23 cellular contexts compared by ENCODE assay signal in genomic region chr7:54615545-54615944, GRCh38.
A peak's percentile ranks its signal among the peaks of the same experiment; 100 is the strongest.
DNase-seq lines count a peak whose midpoint lies in the region; ATAC-seq and TF ChIP-seq lines count a peak whose summit lies in the region.
"Had no signal": no experiment of that assay in that cellular context is flagged by ENCODE, and none has a peak within 500 bp of the region (broad histone marks: within the 10 kb centered on the region; RNA-seq: fewer than 3 reads in every experiment).

No MANE protein-coding gene starts in this region.

- CTCF ChIA-PET in activated CD8-positive, alpha-beta T cell treated with anti-CD3 and anti-CD28 coated beads, Interleukin-2, amount 10 ng/mL, durations not matched to agents 7 days and 5 days (lab: Charles Lee), result no interaction called here

- intact Hi-C loops in Right ventricle myocardium superior (cut with DNase I), result no loop called here

- POLR2A ChIA-PET in activated CD8-positive, alpha-beta T cell treated with anti-CD3 and anti-CD28 coated beads, Interleukin-2, amount 10 ng/mL, durations not matched to agents 7 days and 5 days (lab: Charles Lee), result no interaction called here

- H3K4me3 Mint-ChIP-seq in activated CD8-positive, alpha-beta T cell treated with anti-CD3 and anti-CD28 coated beads, Interleukin-2, amount 10 ng/mL, durations not matched to agents 7 days and 5 days, result no peak overlapping the region
- H3K4me3 Mint-ChIP-seq: CD14-positive monocyte had no signal

- no peak overlapping the region for H3K27ac Mint-ChIP-seq in activated CD8-positive, alpha-beta T cell treated with anti-CD3 and anti-CD28 coated beads, Interleukin-2, amount 10 ng/mL, durations not matched to agents 7 days and 5 days
- H3K27ac Mint-ChIP-seq: CD14-positive monocyte had no signal

- H3K9me3 Mint-ChIP-seq in activated CD8-positive, alpha-beta T cell treated with anti-CD3 and anti-CD28 coated beads, Interleukin-2, amount 10 ng/mL, durations not matched to agents 7 days and 5 days (ENCODE audit: insufficient read depth), result peaks cover 3% of the 10 kb centered on the region

- peak; percentile 43 for DNase-seq in LHCN-M2 (ENCODE audit: low read depth)
- peak; percentile 48 for DNase-seq in astrocyte of the cerebellum (ENCODE audit: low read depth)
- peak; percentile 13 for DNase-seq in fibroblast of the aortic adventitia (ENCODE audit: low read depth)
- DNase-seq in non-pigmented ciliary epithelial cell (ENCODE audit: low read depth), result peak; percentile 18
- DNase-seq in AG08396 (ENCODE audit: low spot score), result no peak
- DNase-seq in stimulated activated CD4-positive, alpha-beta T cell treated with anti-CD3 and anti-CD28 coated beads, Interleukin-2, amount 100 ng/mL, for 24 hours, result no peak
- DNase-seq in activated CD8-positive, alpha-beta T cell treated with anti-CD3 and anti-CD28 coated beads, Interleukin-2, amount 10 ng/mL, durations not matched to agents 7 days and 5 days, result no peak
- no peak for DNase-seq in Right ventricle myocardium superior
- DNase-seq: AML-193, COR-L47, DMS153, EL, KG1, NCI-H1048, NCI-H1436 treated with DMSO at 0.1 percent for 48 hours, NCI-H2081 treated with DMSO at 0.1 percent for 48 hours, NCI-H510A treated with DMSO at 0.1 percent for 48 hours, NCI-H82, SHP77 treated with DMSO at 0.1 percent for 48 hours had no signal

- H3K36me3 Mint-ChIP-seq in activated CD8-positive, alpha-beta T cell treated with anti-CD3 and anti-CD28 coated beads, Interleukin-2, amount 10 ng/mL, durations not matched to agents 7 days and 5 days (ENCODE audit: low read depth), result no peaks in the 10 kb centered on the region
- H3K36me3 Mint-ChIP-seq: CD14-positive monocyte had no signal

- no peak overlapping the region for H3K4me3 ChIP-seq in astrocyte of the cerebellum (ENCODE audit: low read depth, low read length)
- no peak overlapping the region for H3K4me3 ChIP-seq in fibroblast of the aortic adventitia (ENCODE audit: low read depth, low read length)

- in situ Hi-C loops in astrocyte of the cerebellum (cut with HindIII; ENCODE audit: low sequenced_read_pairs), result no loop called here

- TF ChIP-seq CTCF in astrocyte of the cerebellum (IDR thresholded peaks at IDR 0.05; ENCODE audit: low read depth, low read length, missing control alignments) (no peak), fibroblast of the aortic adventitia (IDR thresholded peaks at IDR 0.05; ENCODE audit: insufficient read depth, low read length) (no peak)

- H3K27me3 Mint-ChIP-seq in activated CD8-positive, alpha-beta T cell treated with anti-CD3 and anti-CD28 coated beads, Interleukin-2, amount 10 ng/mL, durations not matched to agents 7 days and 5 days (ENCODE audit: low read depth), result no peaks in the 10 kb centered on the region

- ATAC-seq in activated CD8-positive, alpha-beta T cell treated with anti-CD3 and anti-CD28 coated beads, Interleukin-2, amount 10 ng/mL, durations not matched to agents 7 days and 5 days, result no peak
- ATAC-seq in Right ventricle myocardium superior (ENCODE audit: poor library complexity), result no peak
- ATAC-seq: HepG2, Panc1, SK-N-SH treated with all-trans-retinoic acid at 6 μM for 48 hours had no signal

- no peaks in the 10 kb centered on the region for H3K4me1 Mint-ChIP-seq in activated CD8-positive, alpha-beta T cell treated with anti-CD3 and anti-CD28 coated beads, Interleukin-2, amount 10 ng/mL, durations not matched to agents 7 days and 5 days (ENCODE audit: low read depth)
- H3K4me1 Mint-ChIP-seq: CD14-positive monocyte had no signal

Comparison
In these comparisons a context has a peak if more than half of its experiments do, and no peak if none do; other contexts are left out.
1. DNase-seq: peak in LHCN-M2 (single experiment), astrocyte of the cerebellum (single experiment), fibroblast of the aortic adventitia (single experiment) and non-pigmented ciliary epithelial cell (single experiment); none in AG08396 (single experiment), stimulated activated CD4-positive, alpha-beta T cell treated with anti-CD3 and anti-CD28 coated beads, Interleukin-2, amount 100 ng/mL, for 24 hours (0 of 2), activated CD8-positive, alpha-beta T cell treated with anti-CD3 and anti-CD28 coated beads, Interleukin-2, amount 10 ng/mL, durations not matched to agents 7 days and 5 days (single experiment) and Right ventricle myocardium superior (single experiment).